In genomic region chr15:95610945-95611344, GRCh38 we compare ENCODE assay signal across 17 cellular contexts.
DNase-seq lines count a peak whose midpoint lies in the region; ATAC-seq, FAIRE-seq and TF ChIP-seq lines count a peak whose summit lies in the region.
"Had no signal": no experiment of that assay in that cellular context is flagged by ENCODE, and none has a peak within 500 bp of the region (broad histone marks: within the 10 kb centered on the region; RNA-seq: fewer than 3 reads in every experiment).

No MANE protein-coding gene starts in this region.

- ATAC-seq in SK-N-SH treated with all-trans-retinoic acid at 6 μM for 48 hours, result no peak
- no peak for ATAC-seq in body of pancreas
- no peak for ATAC-seq in GM18868 (IDR thresholded peaks at IDR 0.05; ENCODE audit: unreplicated experiment)
- no peak for ATAC-seq in HG03457 (IDR thresholded peaks at IDR 0.05; ENCODE audit: unreplicated experiment)

- no peak overlapping the region for H2BK20ac ChIP-seq in H1 (ENCODE audit: low read length)

- H3K79me1 ChIP-seq in H1 (ENCODE audit: low read depth, low read length), result no peaks in the 10 kb centered on the region

- no peak overlapping the region for H3K4me3 Mint-ChIP-seq in neural progenitor cell
- H3K4me3 Mint-ChIP-seq: CD8-positive, alpha-beta memory T cell had no signal

- peak overlapping the region; percentile 93 for H3K27ac Mint-ChIP-seq in neural progenitor cell
- H3K27ac Mint-ChIP-seq: CD8-positive, alpha-beta memory T cell had no signal

- H3K36me3 ChIP-seq in SK-N-SH (replicated peaks in 1 of 2; ENCODE audit: control insufficient read depth in 1 of 2, insufficient read depth in 2 of 2, low read length in 1 of 2) (no peaks in the 10 kb centered on the region), H1 (ENCODE audit: control insufficient read depth in 2 of 4, insufficient read depth in 4 of 4, low read length in 3 of 4) (no peaks in the 10 kb centered on the region), neural progenitor cell (no peaks in the 10 kb centered on the region), body of pancreas (replicated peaks in 1 of 2; ENCODE audit: insufficient read depth in 1 of 2, low read depth in 2 of 2) (no peaks in the 10 kb centered on the region)
- H3K36me3 ChIP-seq: BLaER1 had no signal

- H3K27me3 ChIP-seq in SK-N-SH (ENCODE audit: insufficient read depth) (no peaks in the 10 kb centered on the region), H1 (replicated peaks in 1 of 4; ENCODE audit: control insufficient read depth in 3 of 4, extremely low read depth in 1 of 4, insufficient read depth in 3 of 4, low read length in 3 of 4) (no peaks in the 10 kb centered on the region), neural progenitor cell (no peaks in the 10 kb centered on the region), body of pancreas (no peaks in the 10 kb centered on the region)
- H3K27me3 ChIP-seq: BLaER1 had no signal

- no peaks in the 10 kb centered on the region for H3K9me3 ChIP-seq in SK-N-SH
- H3K9me3 ChIP-seq in H1 (ENCODE audit: insufficient read depth in 2 of 2, low read depth in 1 of 2, low read length in 1 of 2), result no peaks in the 10 kb centered on the region
- H3K9me3 ChIP-seq in neural progenitor cell (ENCODE audit: low read depth), result no peaks in the 10 kb centered on the region
- H3K9me3 ChIP-seq in body of pancreas, result no peaks in the 10 kb centered on the region
- H3K9me3 ChIP-seq: BLaER1 had no signal

- H2BK120ac ChIP-seq in H1 (replicated peaks; ENCODE audit: low read depth, low read length), result no peak overlapping the region

- no peaks in the 10 kb centered on the region for H3K9me2 ChIP-seq in SK-N-SH

- no peak overlapping the region for H3K14ac ChIP-seq in H1 (ENCODE audit: insufficient read length)

- H3K4ac ChIP-seq in H1 (replicated peaks; ENCODE audit: insufficient read length, low read depth, low read length), result no peak overlapping the region

- DNase-seq in SK-N-SH, result no peak
- DNase-seq in H1 (ENCODE audit: low read depth in 1 of 2, low spot score in 2 of 2), result no peak
- peak; percentile 74 for DNase-seq in neural progenitor cell (ENCODE audit: low spot score)
- no peak for DNase-seq in occipital lobe (lab: John Stamatoyannopoulos, UW)
- DNase-seq in body of pancreas, result no peak
- DNase-seq: AML-193; CD8-positive, alpha-beta memory T cell; DMS53; GF-D8; H7; KBM-7 had no signal

- H3F3A ChIP-seq in SK-N-SH (replicated peaks; ENCODE audit: insufficient read depth) (peaks cover 5% of the 10 kb centered on the region), neural progenitor cell (ENCODE audit: low read depth) (peaks cover 15% of the 10 kb centered on the region)

- intact Hi-C loops in body of pancreas (cut with DNase I), result no loop called here

- no peak overlapping the region for H2BK15ac ChIP-seq in H1 (ENCODE audit: low read length)

- TF ChIP-seq CTCF in SK-N-SH (IDR thresholded peaks at IDR 0.05) (no peak), H1 (IDR thresholded peaks at IDR 0.05; ENCODE audit: control extremely low read depth in 1 of 3, insufficient read depth in 1 of 3, low read depth in 1 of 3, low read length in 3 of 3) (no peak), neural progenitor cell (IDR thresholded peaks at IDR 0.05) (no peak), body of pancreas (IDR thresholded peaks at IDR 0.05) (no peak)

- H2AFZ ChIP-seq in SK-N-SH (ENCODE audit: low read depth) (peak overlapping the region; percentile 33; the same call in 1 of the 2 replicates), H1 (ENCODE audit: low read length) (peak overlapping the region; percentile 41; the same call in 1 of the 2 replicates), neural progenitor cell (replicated peaks) (no peak overlapping the region)

- TF ChIP-seq RAD21 in SK-N-SH (IDR thresholded peaks at IDR 0.05; ENCODE audit: low read length) (no peak), H1 (IDR thresholded peaks at IDR 0.05 in 1 of 2, conservative IDR thresholded peaks at IDR 0.05 in 1 of 2; ENCODE audit: low read depth in 2 of 2, low read length in 2 of 2) (no peak)

- no peak overlapping the region for H4K8ac ChIP-seq in H1 (ENCODE audit: extremely low read depth, insufficient read depth, low read length)

- no peak overlapping the region for H3K4me2 ChIP-seq in SK-N-SH
- H3K4me2 ChIP-seq in H1 (ENCODE audit: insufficient read depth in 1 of 2, low read depth in 2 of 2, low read length in 2 of 2), result no peak overlapping the region
- H3K4me2 ChIP-seq in neural progenitor cell, result peak overlapping the region; percentile 58
- H3K4me2 ChIP-seq: BLaER1 had no signal

- no peak overlapping the region for H3K23ac ChIP-seq in H1 (ENCODE audit: insufficient read length)

- H3K9me3 Mint-ChIP-seq in neural progenitor cell, result peaks cover 2% of the 10 kb centered on the region
- H3K9me3 Mint-ChIP-seq: CD8-positive, alpha-beta memory T cell had no signal

- TF ChIP-seq POLR2A in H1 (IDR thresholded peaks at IDR 0.05; ENCODE audit: control extremely low read depth in 1 of 2, low read depth in 2 of 2, low read length in 2 of 2), result no peak
- no peak for TF ChIP-seq POLR2A in body of pancreas (IDR thresholded peaks at IDR 0.05)

- H3K79me2 ChIP-seq in SK-N-SH (ENCODE audit: insufficient read depth), result no peaks in the 10 kb centered on the region
- no peaks in the 10 kb centered on the region for H3K79me2 ChIP-seq in H1 (ENCODE audit: control insufficient read depth in 1 of 2, insufficient read depth in 2 of 2, low read length in 2 of 2)
- H3K79me2 ChIP-seq in neural progenitor cell (ENCODE audit: low read depth), result no peaks in the 10 kb centered on the region

- POLR2A ChIA-PET in SK-N-SH (lab: Yijun Ruan, JAX), result no interaction called here
- POLR2A ChIA-PET in H1 (lab: Charles Lee; ENCODE audit: partially characterized antibody), result no interaction called here

- H3K56ac ChIP-seq in H1 (replicated peaks; ENCODE audit: insufficient read length, low read depth, low read length), result no peak overlapping the region

- WGBS in SK-N-SH (ENCODE audit: low lambda C conversion rate), result 32% methylated on average over 2 of the region's 2 CpGs
- WGBS in H1 (ENCODE audit: extremely low coverage in 1 of 2, insufficient coverage in 1 of 2, insufficient read length in 1 of 2, insufficient replicate concordance in 2 of 2, low coverage in 1 of 2, low lambda C conversion rate in 2 of 2, missing lambda C conversion rate in 1 of 2), 2 experiments, result 95% methylated on average over 2 of the region's 2 CpGs; no CpG with 5 or more reads in 1 of the 2 experiments
- 86% methylated on average over 2 of the region's 2 CpGs for WGBS in body of pancreas, 2 donors

- no peaks in the 10 kb centered on the region for H3K23me2 ChIP-seq in H1 (ENCODE audit: low read depth, low read length)

- H3K36me3 Mint-ChIP-seq in neural progenitor cell, result no peaks in the 10 kb centered on the region
- H3K36me3 Mint-ChIP-seq: CD8-positive, alpha-beta memory T cell had no signal

- H3K4me3 ChIP-seq in SK-N-SH (ENCODE audit: low read depth in 2 of 2, low read length in 1 of 2) (no peak overlapping the region), H1 (ENCODE audit: extremely low read depth in 1 of 4, insufficient read depth in 2 of 4, low read depth in 3 of 4, low read length in 4 of 4) (no peak overlapping the region), neural progenitor cell (no peak overlapping the region), body of pancreas (no peak overlapping the region)
- H3K4me3 ChIP-seq: BLaER1 had no signal

- CTCF ChIA-PET in SK-N-SH (lab: Yijun Ruan, JAX), result no interaction called here
- CTCF ChIA-PET in H1 (lab: Charles Lee; ENCODE audit: partially characterized antibody), result interaction anchor here (0.7 kb wide), 1 partner anchor 14 kb away, joined by 4 read pairs; no protein-coding TSS in a partner anchor

- H3K4me1 Mint-ChIP-seq in neural progenitor cell, result peaks cover 30% of the 10 kb centered on the region
- H3K4me1 Mint-ChIP-seq: CD8-positive, alpha-beta memory T cell had no signal

- H3K4me1 ChIP-seq in SK-N-SH (ENCODE audit: control insufficient read depth in 1 of 2, insufficient read depth in 2 of 2, low read depth in 1 of 2, low read length in 1 of 2), result peaks cover 0 to 2% of the 10 kb centered on the region in 2 experiments; a peak in 1 of 4 replicates
- H3K4me1 ChIP-seq in H1 (replicated peaks in 1 of 4; ENCODE audit: control insufficient read depth in 3 of 4, insufficient read depth in 4 of 4, low read length in 3 of 4), result no peaks in the 10 kb centered on the region
- peaks cover 40% of the 10 kb centered on the region for H3K4me1 ChIP-seq in neural progenitor cell
- H3K4me1 ChIP-seq in body of pancreas, result no peaks in the 10 kb centered on the region
- H3K4me1 ChIP-seq: BLaER1 had no signal

- H3K27me3 Mint-ChIP-seq in neural progenitor cell (ENCODE audit: insufficient read depth, low read depth), result no peaks in the 10 kb centered on the region
- H3K27me3 Mint-ChIP-seq: CD8-positive, alpha-beta memory T cell had no signal

- H3K27ac ChIP-seq in SK-N-SH (ENCODE audit: low read depth in 2 of 2, low read length in 1 of 2) (no peak overlapping the region), H1 (ENCODE audit: low read depth, low read length) (no peak overlapping the region), neural progenitor cell (peak overlapping the region; percentile 89), body of pancreas (no peak overlapping the region)
- H3K27ac ChIP-seq: 22Rv1, BLaER1, HL-60 had no signal

- no peak for FAIRE-seq in H1 (lab: Jason Lieb, UNC)

- no peak overlapping the region for H3K9ac ChIP-seq in SK-N-SH
- H3K9ac ChIP-seq in H1 (replicated peaks in 1 of 4; ENCODE audit: extremely low read depth in 1 of 4, low read depth in 3 of 4, low read length in 3 of 4), result no peak overlapping the region
- H3K9ac ChIP-seq in neural progenitor cell, result no peak overlapping the region
- H3K9ac ChIP-seq: BLaER1 had no signal

- no peak overlapping the region for H4K5ac ChIP-seq in H1 (ENCODE audit: insufficient read length, low read depth, low read length)

- H3K18ac ChIP-seq in H1 (ENCODE audit: extremely low read depth, low read length), result no peak overlapping the region

- H2BK12ac ChIP-seq in H1 (ENCODE audit: low read depth, low read length), result no peak overlapping the region

- no peak overlapping the region for H2AK5ac ChIP-seq in H1 (ENCODE audit: low read depth, low read length)

- no peak for TF ChIP-seq EP300 in SK-N-SH (IDR thresholded peaks at IDR 0.05; ENCODE audit: borderline replicate concordance in 1 of 2, low read depth in 1 of 2, low read length in 1 of 2)
- TF ChIP-seq EP300 in H1 (IDR thresholded peaks at IDR 0.05; ENCODE audit: borderline replicate concordance in 1 of 2, low read depth in 2 of 2, low read length in 2 of 2), result no peak

- no peaks in the 10 kb centered on the region for H4K20me1 ChIP-seq in SK-N-SH (ENCODE audit: insufficient read depth)
- H4K20me1 ChIP-seq in H1 (replicated peaks in 1 of 2; ENCODE audit: control insufficient read depth in 1 of 2, insufficient read depth in 2 of 2, low read length in 2 of 2), result no peaks in the 10 kb centered on the region
- H4K20me1 ChIP-seq in neural progenitor cell (ENCODE audit: low read depth), result no peaks in the 10 kb centered on the region
- H4K20me1 ChIP-seq: BLaER1 had no signal

- H2BK5ac ChIP-seq in H1 (ENCODE audit: low read depth, low read length), result no peak overlapping the region

- no peak overlapping the region for H4K91ac ChIP-seq in H1 (replicated peaks; ENCODE audit: insufficient read length, low read length)

TF ChIP-seq in SK-N-SH treated with all-trans-retinoic acid at 6 μM for 48 hours, 23 proteins besides CTCF, POLR2A, EP300 and RAD21 (continues in another document):
- no peak for TF ChIP-seq ARNTL (CRISPR knock-in tag; IDR thresholded peaks at IDR 0.05; ENCODE audit: borderline replicate concordance, low read depth)

TF ChIP-seq in H1, 55 proteins besides CTCF, POLR2A, EP300 and RAD21 (continues in another document):
- TF ChIP-seq SP4 (IDR thresholded peaks at IDR 0.05; ENCODE audit: low read length), result no peak
